ENCODE assay signal across 1 cellular context in the genomic region with DNA sequence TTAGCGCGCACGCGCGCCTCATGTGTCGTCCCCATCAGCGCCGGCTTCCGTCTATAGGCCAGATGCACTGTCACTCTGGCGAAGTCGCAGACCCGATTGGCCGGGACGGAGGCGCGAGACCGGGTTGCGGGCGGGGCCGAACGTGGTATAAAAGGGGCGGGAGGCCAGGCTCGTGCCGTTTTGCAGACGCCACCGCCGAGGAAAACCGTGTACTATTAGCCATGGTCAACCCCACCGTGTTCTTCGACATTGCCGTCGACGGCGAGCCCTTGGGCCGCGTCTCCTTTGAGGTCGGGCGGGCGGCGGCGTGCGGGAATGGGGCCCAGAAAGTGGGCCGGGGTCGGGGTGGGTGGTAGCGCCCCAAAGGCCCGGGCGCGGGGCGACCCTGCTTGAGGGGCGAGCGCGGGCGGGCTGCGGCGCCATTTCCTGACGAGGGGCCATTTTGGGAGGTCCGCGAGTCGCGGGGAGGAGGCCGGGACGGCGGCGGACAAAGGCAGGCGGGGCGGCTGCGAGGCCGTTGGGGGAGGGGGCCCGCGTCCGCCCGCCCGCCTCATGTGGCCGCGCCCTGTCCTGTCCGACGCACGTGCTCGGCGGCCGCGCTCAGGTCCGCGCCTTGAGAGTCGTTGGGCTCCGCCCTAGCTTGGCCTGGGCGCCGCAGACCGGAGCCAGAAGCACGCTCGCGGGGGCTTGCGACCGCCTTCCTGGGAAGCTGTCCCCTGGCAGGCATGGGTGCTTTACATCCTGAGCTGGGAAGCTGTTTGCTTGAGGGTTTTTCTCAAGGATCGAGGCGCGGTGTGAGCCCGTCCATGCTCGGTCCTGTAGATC.
TF ChIP-seq lines count a peak whose summit lies in the region.

TSS of gene PPIA (plus strand) at position 178 of the 825 bp plus-strand sequence. CDS start at position 222, 44 bp downstream.

TF ChIP-seq in A549, 52 proteins besides CTCF, POLR2A, EP300 and RAD21 (continued from another document):
- peak; percentile 82 for TF ChIP-seq PHF8 (IDR thresholded peaks at IDR 0.05; ENCODE audit: borderline replicate concordance, low read depth)
- TF ChIP-seq BCL3 (IDR thresholded peaks at IDR 0.05), result peak; percentile 98
- peak; percentile 97 for TF ChIP-seq MAX (IDR thresholded peaks at IDR 0.05)
- TF ChIP-seq NFE2L2 (conservative IDR thresholded peaks at IDR 0.05; ENCODE audit: low read length), result no peak
- TF ChIP-seq NPAS2 (CRISPR knock-in tag; IDR thresholded peaks at IDR 0.05; ENCODE audit: borderline replicate concordance), result no peak
- TF ChIP-seq HMGXB4 (CRISPR knock-in tag; IDR thresholded peaks at IDR 0.05; ENCODE audit: borderline replicate concordance), result peak; percentile 62
- TF ChIP-seq CBX2 (IDR thresholded peaks at IDR 0.05; ENCODE audit: borderline replicate concordance, low read depth), result no peak
- TF ChIP-seq MYC (IDR thresholded peaks at IDR 0.05; ENCODE audit: borderline replicate concordance, low read length), result peak; percentile 100
- TF ChIP-seq ZSCAN20 (CRISPR knock-in tag; IDR thresholded peaks at IDR 0.05), result no peak
- TF ChIP-seq CEBPB (IDR thresholded peaks at IDR 0.05), result no peak
- TF ChIP-seq, protein P1, sequence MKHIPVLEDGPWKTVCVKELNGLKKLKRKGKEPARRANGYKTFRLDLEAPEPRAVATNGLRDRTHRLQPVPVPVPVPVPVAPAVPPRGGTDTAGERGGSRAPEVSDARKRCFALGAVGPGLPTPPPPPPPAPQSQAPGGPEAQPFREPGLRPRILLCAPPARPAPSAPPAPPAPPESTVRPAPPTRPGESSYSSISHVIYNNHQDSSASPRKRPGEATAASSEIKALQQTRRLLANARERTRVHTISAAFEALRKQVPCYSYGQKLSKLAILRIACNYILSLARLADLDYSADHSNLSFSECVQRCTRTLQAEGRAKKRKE (CRISPR knock-in tag; IDR thresholded peaks at IDR 0.05; ENCODE audit: low read depth), result peak; percentile 27; the same call in 1 of the 2 replicates
